8 cellular contexts compared by ENCODE assay signal in the genomic region with DNA sequence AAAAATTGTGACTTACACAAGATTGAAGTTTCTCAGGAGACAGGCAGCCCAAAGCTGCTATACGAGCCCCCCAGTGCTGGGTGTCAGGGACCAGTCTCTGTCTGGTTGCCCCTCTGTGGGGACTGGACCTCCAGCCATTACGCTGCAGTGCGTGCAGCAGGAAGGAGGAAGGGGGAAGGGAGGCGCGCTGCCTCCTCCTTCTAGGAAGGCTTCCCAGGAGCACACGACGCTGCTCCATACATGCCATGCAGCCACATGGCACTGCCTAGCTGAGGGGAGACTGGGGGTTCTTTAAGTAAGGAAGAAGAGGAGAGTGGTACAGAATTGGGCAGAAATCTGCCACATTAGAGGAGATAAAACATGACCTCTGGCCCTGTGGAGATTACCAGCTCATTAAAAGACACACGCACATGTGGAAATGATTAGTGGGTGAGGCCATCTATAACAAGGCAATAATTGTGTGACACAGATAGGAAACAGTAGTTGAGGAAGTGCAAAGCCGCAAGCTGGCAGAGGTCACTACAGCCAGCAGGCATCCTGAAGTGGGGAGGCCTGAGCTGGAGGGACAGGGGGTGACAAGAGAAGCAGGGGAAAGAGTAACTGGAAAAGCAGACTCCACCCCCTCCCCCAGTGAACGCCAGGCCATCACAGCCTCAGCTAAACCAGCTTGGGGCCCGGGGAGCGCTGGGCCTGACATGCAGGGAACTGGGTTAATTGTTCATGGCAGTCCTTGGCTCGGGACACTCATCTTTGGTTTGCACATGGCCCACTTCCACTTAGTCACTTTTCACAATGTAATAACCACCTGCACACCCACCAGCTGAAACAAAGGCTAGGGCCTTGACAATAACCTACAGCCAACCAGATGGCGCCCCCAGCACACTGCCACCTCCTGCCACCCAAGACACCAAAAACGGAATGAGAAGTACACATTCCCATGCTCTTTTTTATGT. TPM values are rescaled to one million over a fixed set of nuclear protein-coding genes. Genes with fewer than 3 reads are reported as not detected.
A peak's percentile ranks its signal among the peaks of the same experiment; 100 is the strongest.
DNase-seq lines count a peak whose midpoint lies in the region; ATAC-seq, FAIRE-seq and TF ChIP-seq lines count a peak whose summit lies in the region.

No MANE protein-coding gene starts in this region.

- no peaks in the 10 kb centered on the region for H3K36me3 ChIP-seq in esophagus squamous epithelium

- TF ChIP-seq CTCF in D721Med (IDR thresholded peaks at IDR 0.05; ENCODE audit: insufficient read depth, missing control alignments) (peak; percentile 6), nephron progenitor cell (IDR thresholded peaks at IDR 0.05) (no peak), lower leg skin (IDR thresholded peaks at IDR 0.05) (no peak), coronary artery (IDR thresholded peaks at IDR 0.05) (no peak), esophagus squamous epithelium (IDR thresholded peaks at IDR 0.05) (no peak)

- no peak overlapping the region for H3K27ac ChIP-seq in coronary artery
- H3K27ac ChIP-seq in esophagus squamous epithelium = peak overlapping the region in 2 of 4 donors; percentile 15 to 29

- H3K4me3 ChIP-seq in lower leg skin (ENCODE audit: low read depth, poor library complexity, severe bottlenecking) (no peak overlapping the region), coronary artery (no peak overlapping the region), esophagus squamous epithelium (no peak overlapping the region)

- H3K27me3 ChIP-seq in esophagus squamous epithelium = no peaks in the 10 kb centered on the region

- 53 to 63% methylated on average over 15 of the region's 15 CpGs for WGBS in lower leg skin, 2 donors
- 56 to 81% methylated on average over 12 to 13 of the region's 15 CpGs for WGBS in esophagus squamous epithelium, 2 donors

- peak overlapping the region; percentile 17 for H3K4me3 Mint-ChIP-seq in activated T-cell treated with anti-CD3 and anti-CD28 coated beads, Interleukin-2, amount 50 U/mL, for 4 hours
- H3K4me3 Mint-ChIP-seq in nephron progenitor cell = peak overlapping the region; percentile 60

- H3K27ac Mint-ChIP-seq in nephron progenitor cell = peak overlapping the region; percentile 95

- TF ChIP-seq POLR2A in lower leg skin (IDR thresholded peaks at IDR 0.05) (no peak), esophagus squamous epithelium (IDR thresholded peaks at IDR 0.05) (no peak)

- DNase-seq in D721Med (ENCODE audit: insufficient read length, low spot score) = no peak
- peak; percentile 69 for DNase-seq in HT-29 (ENCODE audit: low spot score)
- peak; percentile 34 for DNase-seq in activated T-cell treated with anti-CD3 and anti-CD28 coated beads, Interleukin-2, amount 50 U/mL, for 4 hours
- no peak for DNase-seq in nephron progenitor cell
- no peak for DNase-seq in lower leg skin (ENCODE audit: low spot score in 2 of 2)
- DNase-seq in coronary artery (ENCODE audit: low spot score) = no peak
- DNase-seq in esophagus squamous epithelium (lab: John Stamatoyannopoulos, UW) = no peak

- H3K4me1 Mint-ChIP-seq in activated T-cell treated with anti-CD3 and anti-CD28 coated beads, Interleukin-2, amount 50 U/mL, for 4 hours (ENCODE audit: low read depth) = peaks cover 99% of the 10 kb centered on the region
- H3K4me1 Mint-ChIP-seq in nephron progenitor cell = peaks cover 100% of the 10 kb centered on the region

- no peak for FAIRE-seq in D721Med (lab: Jason Lieb, UNC)

- H3K36me3 Mint-ChIP-seq in activated T-cell treated with anti-CD3 and anti-CD28 coated beads, Interleukin-2, amount 50 U/mL, for 4 hours (ENCODE audit: insufficient read depth) = peaks cover 19% of the 10 kb centered on the region
- peaks cover 21% of the 10 kb centered on the region for H3K36me3 Mint-ChIP-seq in nephron progenitor cell (ENCODE audit: low read depth)

- H3K9me3 Mint-ChIP-seq in activated T-cell treated with anti-CD3 and anti-CD28 coated beads, Interleukin-2, amount 50 U/mL, for 4 hours = no peaks in the 10 kb centered on the region
- no peaks in the 10 kb centered on the region for H3K9me3 Mint-ChIP-seq in nephron progenitor cell

- no peaks in the 10 kb centered on the region for H3K27me3 Mint-ChIP-seq in activated T-cell treated with anti-CD3 and anti-CD28 coated beads, Interleukin-2, amount 50 U/mL, for 4 hours (ENCODE audit: low read depth)
- peaks cover 6% of the 10 kb centered on the region for H3K27me3 Mint-ChIP-seq in nephron progenitor cell (ENCODE audit: low read depth, poor library complexity)

- intact Hi-C loops in lower leg skin (cut with DNase I; ENCODE audit: low total_unique reads) (no loop called here), esophagus squamous epithelium (cut with DNase I) (no loop called here)

- ATAC-seq in activated T-cell treated with anti-CD3 and anti-CD28 coated beads, Interleukin-2, amount 50 U/mL, for 4 hours = peak; percentile 69 to 73
- no peak for ATAC-seq in HG03196 (IDR thresholded peaks at IDR 0.05; ENCODE audit: unreplicated experiment)

- H3K9me3 ChIP-seq in esophagus squamous epithelium = no peaks in the 10 kb centered on the region

- H3K4me1 ChIP-seq in esophagus squamous epithelium = peaks cover 24 to 87% (median 52%) of the 10 kb centered on the region in 3 donors

RNA-seq across cellular contexts. Expression of a gene that starts 39.6 kb away (rescaled TPM):
- total RNA-seq in HT-29 (2014; rRNA removed; shearing (Covaris generic)) = 41.7 and 45.3 TPM in 2 replicates
- 10 to 100 TPM; 50.3 to 60.2 (median 58.2) TPM for total RNA-seq in activated T-cell treated with anti-CD3 and anti-CD28 coated beads, Interleukin-2, amount 50 U/mL, for 4 hours
- 10 to 100 TPM in 2 of 4 donors, 1 to 10 TPM in 2; 8.5 to 21.8 (median 13.4) TPM for total RNA-seq in lower leg skin
- 10 to 100 TPM; 23.2 to 31.5 (median 29.9) TPM for total RNA-seq in esophagus squamous epithelium

Comparison
In these comparisons a context has a peak if more than half of its experiments do, and no peak if none do; other contexts are left out.
1. DNase-seq: peak in HT-29 (single experiment) and activated T-cell treated with anti-CD3 and anti-CD28 coated beads, Interleukin-2, amount 50 U/mL, for 4 hours (single experiment); none in D721Med (single experiment), nephron progenitor cell (single experiment), lower leg skin (0 of 2), coronary artery (single experiment) and esophagus squamous epithelium (single experiment).